8 cellular contexts compared by ENCODE assay signal in the genomic region with DNA sequence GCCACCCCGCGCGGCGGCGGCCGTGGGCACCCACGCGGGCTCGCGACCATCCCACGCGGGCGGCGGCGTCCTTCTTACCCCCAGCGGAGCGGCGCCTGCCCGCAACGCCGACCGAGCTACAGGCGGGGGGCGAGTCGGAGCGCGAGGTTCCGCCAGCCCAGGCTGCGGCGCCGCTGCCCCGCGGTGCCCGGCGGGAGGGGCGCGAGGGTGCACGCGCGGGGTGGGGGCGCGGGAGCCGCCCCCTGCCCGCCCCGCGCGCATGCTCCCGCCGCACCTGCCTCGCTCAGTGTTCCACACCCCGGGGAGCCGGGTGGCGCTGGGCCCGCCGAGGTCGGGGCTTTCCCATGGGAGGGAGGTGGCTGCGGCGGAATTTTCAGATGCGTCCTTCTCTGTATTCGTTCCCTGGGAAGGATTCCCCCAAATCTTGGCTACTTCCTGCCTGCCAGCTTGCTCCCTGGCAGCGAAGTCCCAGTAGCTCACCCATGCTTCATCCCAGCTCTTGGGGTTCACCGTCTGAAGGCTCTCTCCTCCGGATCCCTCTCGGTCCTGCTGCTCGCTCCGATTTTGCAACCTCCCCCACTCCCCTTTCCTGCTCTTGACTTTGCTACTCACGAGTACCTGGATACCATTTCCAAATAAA. TPM values are rescaled to one million over a fixed set of nuclear protein-coding genes. Genes with fewer than 3 reads are reported as not detected.
DNase-seq lines count a peak whose midpoint lies in the region; ATAC-seq lines count a peak whose summit lies in the region.

A gene (minus strand): TSS at position 189 of the 640 bp plus-strand sequence. CDS start 103,286 bp downstream, outside the sequence.

- H3K4me3 ChIP-seq in iPS-11a (ENCODE audit: low read depth, low read length) = peak within 1 kb of the TSS; percentile 52

- peaks cover 12% of the 10 kb centered on the region for H3K4me1 Mint-ChIP-seq in activated naive CD8-positive, alpha-beta T cell treated with anti-CD3 and anti-CD28 coated beads, Interleukin-2, amount 50 U/mL, for 24 hours

- peaks cover 6% of the 10 kb centered on the region for H3K9me3 Mint-ChIP-seq in activated naive CD8-positive, alpha-beta T cell treated with anti-CD3 and anti-CD28 coated beads, Interleukin-2, amount 50 U/mL, for 24 hours

- in situ Hi-C loops in G401 (cut with HindIII; ENCODE audit: low sequenced_read_pairs) = no loop called here

- no peak within 1 kb of the TSS for H3K27ac Mint-ChIP-seq in activated naive CD8-positive, alpha-beta T cell treated with anti-CD3 and anti-CD28 coated beads, Interleukin-2, amount 50 U/mL, for 24 hours

- intact Hi-C loops in sciatic nerve (cut with DNase I) = no loop called here

- peak within 1 kb of the TSS; percentile 77 for H3K4me3 Mint-ChIP-seq in activated naive CD8-positive, alpha-beta T cell treated with anti-CD3 and anti-CD28 coated beads, Interleukin-2, amount 50 U/mL, for 24 hours

- peak; percentile 52 for ATAC-seq in GM19372 (IDR thresholded peaks at IDR 0.05; ENCODE audit: low read depth, unreplicated experiment)
- peak; percentile 63 for ATAC-seq in HG03354 (IDR thresholded peaks at IDR 0.05; ENCODE audit: poor library complexity, severe bottlenecking, unreplicated experiment)
- ATAC-seq in activated naive CD8-positive, alpha-beta T cell treated with anti-CD3 and anti-CD28 coated beads, Interleukin-2, amount 50 U/mL, for 24 hours = peak; percentile 40
- peak; percentile 61 for ATAC-seq in sciatic nerve

- peak; percentile 54 for DNase-seq in DMS79 (lab: John Stamatoyannopoulos, UW)
- DNase-seq in activated naive CD8-positive, alpha-beta T cell treated with anti-CD3 and anti-CD28 coated beads, Interleukin-2, amount 50 U/mL, for 24 hours = peak; percentile 25
- DNase-seq in sciatic nerve (ENCODE audit: low spot score) = peak; percentile 72
- DNase-seq in G401 (ENCODE audit: low spot score) = no peak
- no peak for DNase-seq in SK-N-DZ (ENCODE audit: low spot score)

- H3K27me3 Mint-ChIP-seq in activated naive CD8-positive, alpha-beta T cell treated with anti-CD3 and anti-CD28 coated beads, Interleukin-2, amount 50 U/mL, for 24 hours = peaks cover 26% of the 10 kb centered on the region

- H3K36me3 Mint-ChIP-seq in activated naive CD8-positive, alpha-beta T cell treated with anti-CD3 and anti-CD28 coated beads, Interleukin-2, amount 50 U/mL, for 24 hours (ENCODE audit: low read depth) = no peaks in the 10 kb centered on the region

RNA-seq across cellular contexts. Expression of the gene that starts here (rescaled TPM):
- 8.7 TPM for total RNA-seq in sciatic nerve
- total RNA-seq in G401 (2014; rRNA removed; shearing (Covaris generic)) = not detected in 2 replicates
- not detected in 2 replicates for polyA plus RNA-seq in SK-N-DZ (2014; cell fraction: cytosol; rRNA removed)
- polyA plus RNA-seq in SK-N-DZ (2014; cell fraction: nucleus; rRNA removed) = not detected in 2 replicates

Comparison
In these comparisons a context has a peak if more than half of its experiments do, and no peak if none do; other contexts are left out.
1. DNase-seq: peak in DMS79 (single experiment), activated naive CD8-positive, alpha-beta T cell treated with anti-CD3 and anti-CD28 coated beads, Interleukin-2, amount 50 U/mL, for 24 hours (single experiment) and sciatic nerve (single experiment); none in G401 (single experiment) and SK-N-DZ (single experiment).
2. Peak in every context shown above with its lines, with median percentiles within 50 percentile points of each other: ATAC-seq.